Comparison of ENCODE assay signal across 12 cellular contexts in the genomic region with DNA sequence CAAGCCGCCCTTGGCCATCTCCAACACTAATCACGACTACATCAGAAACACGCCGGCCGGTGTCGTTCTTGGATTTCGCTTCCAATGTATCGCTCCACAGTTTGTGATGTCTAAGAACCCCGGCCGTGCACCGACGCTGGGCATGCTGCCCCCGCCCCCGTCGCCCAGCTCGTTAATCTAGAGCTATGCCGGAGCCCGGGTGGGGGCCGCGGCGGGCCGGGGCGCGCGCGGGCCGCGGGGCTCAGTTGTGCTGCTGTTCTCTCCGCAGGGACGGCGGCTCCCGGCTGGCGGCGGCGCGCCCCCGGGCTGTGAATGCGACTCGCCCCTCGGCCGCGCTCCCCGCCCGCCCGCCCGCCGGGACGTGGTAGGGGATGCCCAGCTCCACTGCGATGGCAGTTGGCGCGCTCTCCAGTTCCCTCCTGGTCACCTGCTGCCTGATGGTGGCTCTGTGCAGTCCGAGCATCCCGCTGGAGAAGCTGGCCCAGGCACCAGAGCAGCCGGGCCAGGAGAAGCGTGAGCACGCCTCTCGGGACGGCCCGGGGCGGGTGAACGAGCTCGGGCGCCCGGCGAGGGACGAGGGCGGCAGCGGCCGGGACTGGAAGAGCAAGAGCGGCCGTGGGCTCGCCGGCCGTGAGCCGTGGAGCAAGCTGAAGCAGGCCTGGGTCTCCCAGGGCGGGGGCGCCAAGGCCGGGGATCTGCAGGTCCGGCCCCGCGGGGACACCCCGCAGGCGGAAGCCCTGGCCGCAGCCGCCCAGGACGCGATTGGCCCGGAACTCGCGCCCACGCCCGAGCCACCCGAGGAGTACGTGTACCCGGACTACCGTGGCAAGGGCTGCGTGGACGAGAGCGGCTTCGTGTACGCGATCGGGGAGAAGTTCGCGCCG. TPM values are rescaled to one million over a fixed set of nuclear protein-coding genes. Genes with fewer than 3 reads are reported as not detected.
DNase-seq lines count a peak whose midpoint lies in the region; ATAC-seq and TF ChIP-seq lines count a peak whose summit lies in the region.
"Had no signal": no experiment of that assay in that cellular context is flagged by ENCODE, and none has a peak within 500 bp of the region (broad histone marks: within the 10 kb centered on the region; RNA-seq: fewer than 3 reads in every experiment).

No MANE protein-coding gene starts in this region.

- no peaks in the 10 kb centered on the region for H3K79me2 ChIP-seq in GM23248 (ENCODE audit: insufficient read depth)

- no peak overlapping the region for H3K4me3 Mint-ChIP-seq in natural killer cell

- H3K4me1 Mint-ChIP-seq in natural killer cell: peaks cover 4% of the 10 kb centered on the region in 2 donors

- no peaks in the 10 kb centered on the region for H3K9me3 ChIP-seq in GM23248 (ENCODE audit: low read depth)
- H3K9me3 ChIP-seq: HAP-1, neutrophil had no signal

- H3K27ac ChIP-seq in GM23248: no peak overlapping the region
- H3K27ac ChIP-seq: neutrophil had no signal

- H3K9me3 Mint-ChIP-seq in natural killer cell: peaks cover 0 to 2% of the 10 kb centered on the region in 2 donors

- peaks cover 37% of the 10 kb centered on the region for H3K27me3 ChIP-seq in GM23248 (replicated peaks; ENCODE audit: insufficient read depth)

- H2AFZ ChIP-seq in GM23248: no peak overlapping the region

- intact Hi-C loops in natural killer cell (cut with micrococcal nuclease): no loop called here

- ATAC-seq in HG03045 (IDR thresholded peaks at IDR 0.05; ENCODE audit: unreplicated experiment): no peak
- no peak for ATAC-seq in HG02763 (IDR thresholded peaks at IDR 0.05; ENCODE audit: unreplicated experiment)
- ATAC-seq in natural killer cell: no peak
- ATAC-seq: K562 had no signal

- no peak overlapping the region for H3K9ac ChIP-seq in GM23248

- H3K4me1 ChIP-seq in GM23248 (ENCODE audit: insufficient read depth): no peaks in the 10 kb centered on the region
- H3K4me1 ChIP-seq: HAP-1 had no signal

- no peaks in the 10 kb centered on the region for H4K20me1 ChIP-seq in GM23248 (ENCODE audit: insufficient read depth)

- no peaks in the 10 kb centered on the region for H3F3A ChIP-seq in GM23248 (ENCODE audit: insufficient read depth)

- peaks cover 32 to 53% of the 10 kb centered on the region in 2 donors for H3K27me3 Mint-ChIP-seq in natural killer cell (ENCODE audit: low read depth in 2 of 2)

- no peak overlapping the region for H3K4me2 ChIP-seq in GM23248 (ENCODE audit: unreplicated experiment)

- H3K27ac Mint-ChIP-seq in natural killer cell: no peak overlapping the region

- no peaks in the 10 kb centered on the region for H3K36me3 ChIP-seq in GM23248 (ENCODE audit: low read depth)
- H3K36me3 ChIP-seq: HAP-1, neutrophil had no signal

- no peak for TF ChIP-seq CTCF in natural killer cell (IDR thresholded peaks at IDR 0.05)

- no peak overlapping the region for H3K4me3 ChIP-seq in GM23248
- H3K4me3 ChIP-seq: HAP-1, K562 had no signal

- peaks cover 8% of the 10 kb centered on the region for H3K36me3 Mint-ChIP-seq in natural killer cell

- in situ Hi-C loops in GM23248 (cut with MboI): no loop called here

- no peaks in the 10 kb centered on the region for H3K9me2 ChIP-seq in GM23248 (ENCODE audit: insufficient read depth)

- WGBS in GM23248 (ENCODE audit: low coverage in 1 of 2, low lambda C conversion rate in 2 of 2, missing lambda C conversion rate in 2 of 2), 2 experiments: 4% methylated on average over 62 to 85 of the region's 106 CpGs

- DNase-seq in GM23248 (peak; percentile 10), cerebellar cortex (ENCODE audit: low spot score) (peak; percentile 71), left kidney (ENCODE audit: low read depth, low spot score) (peak; percentile 74), natural killer cell (no peak)
- DNase-seq in stimulated activated CD8-positive, alpha-beta memory T cell treated with anti-CD3 and anti-CD28 coated beads, Interleukin-4, amount 100 ng/mL, for 48 hours: peak; percentile 25
- no peak for DNase-seq in activated CD8-positive, alpha-beta memory T cell treated with anti-CD3 and anti-CD28 coated beads, Interleukin-2, amount 50 U/mL, for 48 hours
- DNase-seq: SHP77 treated with DMSO at 0.1 percent for 48 hours had no signal

RNA-seq across cellular contexts. Expression of a gene that starts 1.9 kb away (rescaled TPM):
- not detected in 2 replicates for total RNA-seq in GM23248 (2014; rRNA removed; shearing (Covaris generic))
- not detected in 2 replicates for polyA plus RNA-seq in GM23248 (2016; fragmentation: Nextera tagmentation; extraction: Ambion mirVana)
- total RNA-seq in natural killer cell: not detected
- total RNA-seq: K562 had no signal
- polyA plus RNA-seq: K562 had no signal

Comparison
In these comparisons a context has a peak if more than half of its experiments do, and no peak if none do; other contexts are left out.
1. DNase-seq: peak in GM23248 (single experiment), cerebellar cortex (single experiment), left kidney (single experiment) and stimulated activated CD8-positive, alpha-beta memory T cell treated with anti-CD3 and anti-CD28 coated beads, Interleukin-4, amount 100 ng/mL, for 48 hours (single experiment); none in natural killer cell (single experiment) and activated CD8-positive, alpha-beta memory T cell treated with anti-CD3 and anti-CD28 coated beads, Interleukin-2, amount 50 U/mL, for 48 hours (single experiment).